1 cellular context compared by ENCODE assay signal in genomic region chrX:101390664-101391525, GRCh38.
TF ChIP-seq lines count a peak whose summit lies in the region.

TSS of gene RPL36A (plus strand) at chrX:101391011. CDS start at chrX:101391044, 33 bp downstream.

TF ChIP-seq in K562, 482 proteins besides CTCF, POLR2A, EP300 and RAD21 (continued from another document and continues in another):
- peak; percentile 97 for TF ChIP-seq THAP12 (CRISPR knock-in tag; IDR thresholded peaks at IDR 0.05)
- TF ChIP-seq HNRNPH1 (optimal IDR thresholded peaks at IDR 0.05; ENCODE audit: low read depth, low read length): no peak
- TF ChIP-seq FOXA3 (CRISPR knock-in tag; conservative IDR thresholded peaks at IDR 0.05 in 1 of 2, IDR thresholded peaks at IDR 0.05 in 1 of 2): no peak
- no peak for TF ChIP-seq ZBTB17 (CRISPR knock-in tag; IDR thresholded peaks at IDR 0.05)
- TF ChIP-seq CBX1 (IDR thresholded peaks at IDR 0.05; ENCODE audit: low read depth): no peak
- TF ChIP-seq ZNF253 (CRISPR knock-in tag; conservative IDR thresholded peaks at IDR 0.05): no peak
- no peak for TF ChIP-seq THRAP3 (IDR thresholded peaks at IDR 0.05; ENCODE audit: borderline replicate concordance)
- TF ChIP-seq ARID3A (IDR thresholded peaks at IDR 0.05; ENCODE audit: borderline replicate concordance, low read depth, low read length): no peak
- TF ChIP-seq EGR1 (conservative IDR thresholded peaks at IDR 0.05): peak; percentile 36
- TF ChIP-seq CHD4 (IDR thresholded peaks at IDR 0.05; ENCODE audit: insufficient read depth, insufficient replicate concordance, low read depth, low read length, poor library complexity, severe bottlenecking): no peak
- no peak for TF ChIP-seq FUS (optimal IDR thresholded peaks at IDR 0.05; ENCODE audit: low read depth, low read length)
- TF ChIP-seq BHLHE40 (IDR thresholded peaks at IDR 0.05; ENCODE audit: low read length): no peak
- no peak for TF ChIP-seq RNF219 (CRISPR knock-in tag; IDR thresholded peaks at IDR 0.05)
- TF ChIP-seq ZNF668 (CRISPR knock-in tag; IDR thresholded peaks at IDR 0.05): no peak
- TF ChIP-seq SMC3 (conservative IDR thresholded peaks at IDR 0.05; ENCODE audit: insufficient read depth, low read depth, low read length): no peak
- 0 out of 2 replicates have a peak, but pooled peaks have one; percentile 66 for TF ChIP-seq TCF7 (IDR thresholded peaks at IDR 0.05; ENCODE audit: borderline replicate concordance)
- TF ChIP-seq TAF9B (IDR thresholded peaks at IDR 0.05; ENCODE audit: partially characterized antibody): peak; percentile 96
- TF ChIP-seq TAL1 (IDR thresholded peaks at IDR 0.05): no peak; the same call in 1 of the 2 replicates
- TF ChIP-seq ZNF384 (IDR thresholded peaks at IDR 0.05; ENCODE audit: low read depth, low read length): no peak
- TF ChIP-seq PTBP1 (IDR thresholded peaks at IDR 0.05; ENCODE audit: low read depth, low read length): 0 out of 2 replicates have a peak, but pooled peaks have one; percentile 58
- TF ChIP-seq HDAC3 (IDR thresholded peaks at IDR 0.05; ENCODE audit: borderline replicate concordance, partially characterized antibody): no peak
- TF ChIP-seq NFRKB (IDR thresholded peaks at IDR 0.05; ENCODE audit: low read depth): peak; percentile 81; the same call in 1 of the 2 replicates
- no peak for TF ChIP-seq ASH1L (IDR thresholded peaks at IDR 0.05; ENCODE audit: borderline replicate concordance, low read depth, partially characterized antibody)
- no peak for TF ChIP-seq USF1 (CRISPR knock-in tag; IDR thresholded peaks at IDR 0.05)
- peak; percentile 83 for TF ChIP-seq CREM (IDR thresholded peaks at IDR 0.05; ENCODE audit: low read depth)
- TF ChIP-seq TFE3 (CRISPR knock-in tag; IDR thresholded peaks at IDR 0.05): no peak
- TF ChIP-seq SAFB (IDR thresholded peaks at IDR 0.05; ENCODE audit: borderline replicate concordance, low read depth, low read length): no peak
- peak in 1 of 2 experiments; percentile 55; a peak in 1 of 4 replicates for TF ChIP-seq ETV6 (IDR thresholded peaks at IDR 0.05; ENCODE audit: borderline replicate concordance in 1 of 2, low read depth in 2 of 2, low read length in 1 of 2)
- no peak for TF ChIP-seq ETV6 (CRISPR knock-in tag; IDR thresholded peaks at IDR 0.05; ENCODE audit: borderline replicate concordance)
- peak; percentile 98 for TF ChIP-seq SUPT5H (IDR thresholded peaks at IDR 0.05)
- TF ChIP-seq THRB (CRISPR knock-in tag; conservative IDR thresholded peaks at IDR 0.05): no peak
- no peak for TF ChIP-seq SMARCC2 (IDR thresholded peaks at IDR 0.05; ENCODE audit: low read depth)
- no peak for TF ChIP-seq PRMT5 (CRISPR knock-in tag; IDR thresholded peaks at IDR 0.05)
- TF ChIP-seq RCOR1 (IDR thresholded peaks at IDR 0.05; ENCODE audit: borderline replicate concordance in 1 of 2, low read depth in 2 of 2, low read length in 2 of 2): peak in 1 of 2 experiments; percentile 43; a peak in 1 of 4 replicates
- TF ChIP-seq DIDO1 (tag; IDR thresholded peaks at IDR 0.05; ENCODE audit: low read depth): no peak
- TF ChIP-seq NR0B1 (IDR thresholded peaks at IDR 0.05; ENCODE audit: partially characterized antibody): no peak
- TF ChIP-seq TEAD4 (IDR thresholded peaks at IDR 0.05; ENCODE audit: low read length): peak; percentile 38
- TF ChIP-seq TEAD4 (CRISPR knock-in tag; IDR thresholded peaks at IDR 0.05; ENCODE audit: borderline replicate concordance): no peak
- TF ChIP-seq MTA1 (IDR thresholded peaks at IDR 0.05; ENCODE audit: borderline replicate concordance): no peak
- peak in 1 of 2 experiments; percentile 52; a peak in 1 of 4 replicates for TF ChIP-seq ARNT (IDR thresholded peaks at IDR 0.05)
- TF ChIP-seq EHMT2 (IDR thresholded peaks at IDR 0.05): no peak
- TF ChIP-seq HOXB6 (CRISPR knock-in tag; IDR thresholded peaks at IDR 0.05; ENCODE audit: borderline replicate concordance): no peak
- TF ChIP-seq ARID3B (CRISPR knock-in tag; IDR thresholded peaks at IDR 0.05; ENCODE audit: borderline replicate concordance): no peak
- TF ChIP-seq GTF2B (IDR thresholded peaks at IDR 0.05; ENCODE audit: extremely low read depth, insufficient read length): peak; percentile 79
- no peak for TF ChIP-seq FOXO4 (CRISPR knock-in tag; IDR thresholded peaks at IDR 0.05)
- no peak for TF ChIP-seq HSF4 (CRISPR knock-in tag; IDR thresholded peaks at IDR 0.05; ENCODE audit: borderline replicate concordance)
- TF ChIP-seq SP2 (IDR thresholded peaks at IDR 0.05; ENCODE audit: extremely low read depth, low read depth, low read length, poor library complexity, severe bottlenecking): peak; percentile 91
- TF ChIP-seq HNRNPLL (IDR thresholded peaks at IDR 0.05; ENCODE audit: low read depth, low read length, poor library complexity, severe bottlenecking): peak; percentile 44
- no peak for TF ChIP-seq POLR3G (IDR thresholded peaks at IDR 0.05; ENCODE audit: extremely low read depth, insufficient read length, insufficient replicate concordance)
- no peak for TF ChIP-seq MAFK (IDR thresholded peaks at IDR 0.05; ENCODE audit: low read length)
- no peak for TF ChIP-seq DMBX1 (CRISPR knock-in tag; IDR thresholded peaks at IDR 0.05; ENCODE audit: borderline replicate concordance)
- TF ChIP-seq KAT7 (CRISPR knock-in tag; IDR thresholded peaks at IDR 0.05; ENCODE audit: borderline replicate concordance): peak; percentile 27; the same call in 1 of the 2 replicates
- TF ChIP-seq GTF2E2 (tag; IDR thresholded peaks at IDR 0.05): peak; percentile 93
- no peak for TF ChIP-seq GABPB2 (CRISPR knock-in tag; conservative IDR thresholded peaks at IDR 0.05)
- TF ChIP-seq LARP7 (IDR thresholded peaks at IDR 0.05): 0 out of 2 replicates have a peak, but pooled peaks have one; percentile 53
- no peak for TF ChIP-seq MTA2 (IDR thresholded peaks at IDR 0.05; ENCODE audit: low read depth)
- no peak for TF ChIP-seq PTTG1 (tag; IDR thresholded peaks at IDR 0.05; ENCODE audit: low read depth)
- TF ChIP-seq SRSF7 (optimal IDR thresholded peaks at IDR 0.05; ENCODE audit: low read depth, low read length): no peak
- no peak for TF ChIP-seq SIRT6 (IDR thresholded peaks at IDR 0.05; ENCODE audit: low read depth, low read length)
